ENCODE assay signal across 9 cellular contexts in genomic region chr1:160161965-160162705, GRCh38. TPM values are rescaled to one million over a fixed set of nuclear protein-coding genes. Genes with fewer than 3 reads are reported as not detected.
DNase-seq lines count a peak whose midpoint lies in the region; ATAC-seq, FAIRE-seq and TF ChIP-seq lines count a peak whose summit lies in the region.
"Had no signal": no experiment of that assay in that cellular context is flagged by ENCODE, and none has a peak within 500 bp of the region (broad histone marks: within the 10 kb centered on the region; RNA-seq: fewer than 3 reads in every experiment).

No MANE protein-coding gene starts in this region.

- in situ Hi-C loops in brain microvascular endothelial cell (cut with HindIII; ENCODE audit: low pct_ligation_motif_present, low sequenced_read_pairs), result no loop called here

- DNase-seq in brain microvascular endothelial cell (peak; percentile 17), left lobe of liver (ENCODE audit: low spot score) (no peak), small intestine (no peak), DMS79 (lab: John Stamatoyannopoulos, UW) (no peak), NCI-H1436 (lab: John Stamatoyannopoulos, UW) (no peak)

- peak; percentile 70 for TF ChIP-seq CTCF in brain microvascular endothelial cell (IDR thresholded peaks at IDR 0.05; ENCODE audit: low read depth, low read length, missing control alignments)

- H3K4me1 ChIP-seq in BLaER1 treated with 17β-estradiol and CSF1 and Interleukin-3, amounts not matched to agents 10 nM and 100 nM, result peaks cover 15 to 55% (median 42%) of the 10 kb centered on the region in 10 experiments
- H3K4me1 ChIP-seq in small intestine (ENCODE audit: control insufficient read depth in 2 of 2, insufficient read depth in 1 of 2, low read depth in 1 of 2, low read length in 1 of 2), result no peaks in the 10 kb centered on the region
- H3K4me1 ChIP-seq: gastroesophageal sphincter had no signal

- FAIRE-seq in small intestine (lab: Jason Lieb, UNC), result no peak

- peak overlapping the region in 8 of 11 experiments; percentile 8 to 67 (median 37); a peak in 12 of 22 replicates for H3K4me2 ChIP-seq in BLaER1 treated with 17β-estradiol and CSF1 and Interleukin-3, amounts not matched to agents 10 nM and 100 nM

- no peaks in the 10 kb centered on the region for H3K27me3 ChIP-seq in BLaER1 treated with 17β-estradiol and CSF1 and Interleukin-3, amounts not matched to agents 10 nM and 100 nM
- no peaks in the 10 kb centered on the region for H3K27me3 ChIP-seq in brain microvascular endothelial cell (replicated peaks)
- H3K27me3 ChIP-seq in small intestine (ENCODE audit: control insufficient read depth in 2 of 2, insufficient read depth in 2 of 2, low read length in 2 of 2), result no peaks in the 10 kb centered on the region
- H3K27me3 ChIP-seq: gastroesophageal sphincter had no signal

- WGBS in small intestine, 3 donors, result 57 to 80% (median 71%) methylated on average over 6 of the region's 6 CpGs

- no peaks in the 10 kb centered on the region; a peak in 1 of 22 replicates for H4K20me1 ChIP-seq in BLaER1 treated with 17β-estradiol and CSF1 and Interleukin-3, amounts not matched to agents 10 nM and 100 nM

- H3K36me3 ChIP-seq in BLaER1 treated with 17β-estradiol and CSF1 and Interleukin-3, amounts not matched to agents 10 nM and 100 nM, result no peaks in the 10 kb centered on the region
- H3K36me3 ChIP-seq in brain microvascular endothelial cell (replicated peaks) (no peaks in the 10 kb centered on the region), small intestine (ENCODE audit: control insufficient read depth in 2 of 2, insufficient read depth in 2 of 2, low read length in 2 of 2) (no peaks in the 10 kb centered on the region)
- H3K36me3 ChIP-seq: gastroesophageal sphincter had no signal

- H3K27ac ChIP-seq in BLaER1 treated with 17β-estradiol and CSF1 and Interleukin-3, amounts not matched to agents 10 nM and 100 nM, result no peak overlapping the region
- no peak overlapping the region for H3K27ac ChIP-seq in brain microvascular endothelial cell
- no peak overlapping the region for H3K27ac ChIP-seq in small intestine (ENCODE audit: low read depth in 1 of 2, low read length in 1 of 2)
- H3K27ac ChIP-seq: gastroesophageal sphincter had no signal

- H3K9ac ChIP-seq in BLaER1 treated with 17β-estradiol and CSF1 and Interleukin-3, amounts not matched to agents 10 nM and 100 nM, result no peak overlapping the region

- no peaks in the 10 kb centered on the region for H3K9me3 ChIP-seq in BLaER1 treated with 17β-estradiol and CSF1 and Interleukin-3, amounts not matched to agents 10 nM and 100 nM (replicated peaks in 1 of 11)
- no peaks in the 10 kb centered on the region for H3K9me3 ChIP-seq in small intestine (ENCODE audit: control insufficient read depth, low read depth)
- H3K9me3 ChIP-seq: gastroesophageal sphincter had no signal

- no peak overlapping the region for H3K4me3 ChIP-seq in BLaER1 treated with 17β-estradiol and CSF1 and Interleukin-3, amounts not matched to agents 10 nM and 100 nM
- H3K4me3 ChIP-seq in brain microvascular endothelial cell (ENCODE audit: low read depth, low read length) (no peak overlapping the region), small intestine (ENCODE audit: low read depth in 1 of 2, low read length in 2 of 2) (no peak overlapping the region)
- H3K4me3 ChIP-seq: gastroesophageal sphincter had no signal

- ATAC-seq in HG02870 (IDR thresholded peaks at IDR 0.05; ENCODE audit: unreplicated experiment), result peak; percentile 55
- peak; percentile 52 for ATAC-seq in left lobe of liver
- ATAC-seq in HG03139 (IDR thresholded peaks at IDR 0.05; ENCODE audit: unreplicated experiment), result no peak
- ATAC-seq: gastroesophageal sphincter had no signal

RNA-seq across cellular contexts. Expression of gene ATP1A4, which starts 10.7 kb away (rescaled TPM):
- total RNA-seq in left lobe of liver, result not detected
- under 1 TPM in 1 of 3 donors, not detected in 2; 0.12 TPM for polyA plus RNA-seq in small intestine

RNA-seq across cellular contexts. Expression of gene CASQ1, which starts 28.2 kb away (rescaled TPM):
- not detected for total RNA-seq in left lobe of liver
- polyA plus RNA-seq in small intestine, result under 1 TPM; 0.45 to 0.66 (median 0.54) TPM

RNA-seq across cellular contexts. Expression of gene PEA15, which starts 43.0 kb away (rescaled TPM):
- 11.3 TPM for total RNA-seq in left lobe of liver
- polyA plus RNA-seq in small intestine, result 100 to 1,000 TPM in 1 of 3 donors, 10 to 100 TPM in 2; 15.2 to 116 (median 54.3) TPM

RNA-seq across cellular contexts. Expression of gene ATP1A2, which starts 46.6 kb away (rescaled TPM):
- 0.45 TPM for total RNA-seq in left lobe of liver
- 1 to 10 TPM in 1 of 3 donors, under 1 TPM in 2; 0.22 to 5.3 (median 0.54) TPM for polyA plus RNA-seq in small intestine
